ENCODE assay signal across 11 cellular contexts in the genomic region with DNA sequence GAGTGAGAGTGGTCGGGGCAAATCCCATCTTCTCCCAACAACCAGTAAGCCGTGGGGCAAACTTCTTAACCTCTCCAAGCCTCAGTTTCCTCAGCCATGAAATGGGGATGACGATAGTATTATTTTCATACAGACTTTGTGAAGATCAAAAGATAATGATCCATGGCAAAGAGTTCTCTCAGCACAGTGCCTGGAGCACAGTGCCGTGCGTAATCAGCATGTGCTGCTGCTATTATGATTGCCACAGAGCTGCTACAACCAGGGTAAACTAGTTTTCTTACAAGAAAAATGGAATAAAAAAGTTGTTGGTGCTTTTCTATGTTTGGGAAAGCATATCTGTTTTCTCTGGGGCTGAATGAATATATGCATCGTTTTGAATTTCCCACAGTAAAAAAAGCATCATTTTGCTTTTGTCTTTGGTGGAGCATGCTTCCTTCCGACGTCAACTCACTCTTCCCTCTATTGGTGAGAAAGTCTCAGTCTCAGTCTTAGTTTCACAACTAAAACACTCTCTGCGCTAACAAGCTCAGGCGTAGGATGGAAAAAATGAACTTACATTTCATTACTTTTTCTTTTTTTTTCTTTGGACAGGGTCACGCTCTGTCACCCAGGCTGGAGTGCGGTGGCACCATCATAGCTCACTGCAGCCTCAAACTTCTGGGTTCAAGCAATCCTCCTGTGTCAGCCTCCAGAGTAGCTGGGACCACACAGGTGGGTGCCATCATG. TPM values are rescaled to one million over a fixed set of nuclear protein-coding genes. Genes with fewer than 3 reads are reported as not detected.
DNase-seq lines count a peak whose midpoint lies in the region; ATAC-seq and TF ChIP-seq lines count a peak whose summit lies in the region.
"Had no signal": no experiment of that assay in that cellular context is flagged by ENCODE, and none has a peak within 500 bp of the region (broad histone marks: within the 10 kb centered on the region; RNA-seq: fewer than 3 reads in every experiment).

No MANE protein-coding gene starts in this region.

- intact Hi-C loops in CD4-positive, alpha-beta T cell (cut with DNase I, micrococcal nuclease), result loop anchor here in 1 of 2 experiments (5.0 kb wide), 1 partner anchor 353 kb away; a partner anchor contains a TSS

- H3K4me1 Mint-ChIP-seq in CD4-positive, alpha-beta T cell (ENCODE audit: low read depth), result peaks cover 60% of the 10 kb centered on the region

- no peaks in the 10 kb centered on the region for H3K27me3 Mint-ChIP-seq in CD4-positive, alpha-beta T cell

- H3K36me3 Mint-ChIP-seq in CD4-positive, alpha-beta T cell (ENCODE audit: low read depth), result no peaks in the 10 kb centered on the region

- H3K27ac Mint-ChIP-seq in CD4-positive, alpha-beta T cell, result peak overlapping the region; percentile 51

- peak; percentile 19 for TF ChIP-seq CTCF in CD4-positive, alpha-beta T cell (IDR thresholded peaks at IDR 0.05)

- CTCF ChIA-PET in CD4-positive, alpha-beta T cell (lab: Charles Lee), result interaction anchor here (0.7 to 2.9 kb wide), 8 partner anchors 10 to 354 kb away, joined by 3 to 17 read pairs (median 3); a partner anchor contains a TSS

- no peaks in the 10 kb centered on the region for H3K9me3 ChIP-seq in CD4-positive, alpha-beta T cell (ENCODE audit: control insufficient read depth, low read length)

- POLR2A ChIA-PET in CD4-positive, alpha-beta T cell (lab: Charles Lee), result interaction anchor here (0.6 to 4.0 kb wide), 7 partner anchors 12 to 66 kb away, joined by 3 to 44 read pairs (median 5); a partner anchor contains a TSS

- no peak overlapping the region for H3K27ac ChIP-seq in CD4-positive, alpha-beta T cell (ENCODE audit: low read depth, low read length)

- no peaks in the 10 kb centered on the region for H3K9me3 Mint-ChIP-seq in CD4-positive, alpha-beta T cell

- H3K4me3 Mint-ChIP-seq in CD4-positive, alpha-beta T cell, result peak overlapping the region; percentile 67

- no peak for DNase-seq in CD4-positive, alpha-beta T cell
- peak; percentile 56 to 63 for DNase-seq in activated T-cell treated with anti-CD3 and anti-CD28 coated beads, Interleukin-2, amount 50 U/mL, for 48 hours
- DNase-seq in NCI-H1092 (lab: John Stamatoyannopoulos, UW) (no peak), T-helper 9 cell (no peak), GM19240 (ENCODE audit: insufficient read length, low spot score) (no peak)
- DNase-seq: effector CD8-positive, alpha-beta T cell; NCI-H2227 treated with DMSO at 0.1 percent for 48 hours; substantia nigra had no signal

- peak; percentile 32 for ATAC-seq in CD4-positive, alpha-beta T cell (ENCODE audit: poor library complexity)
- peak; percentile 47 for ATAC-seq in GM18907 (IDR thresholded peaks at IDR 0.05; ENCODE audit: unreplicated experiment)
- ATAC-seq in HG03045 (IDR thresholded peaks at IDR 0.05; ENCODE audit: unreplicated experiment), result peak; percentile 52
- ATAC-seq in HG03025 (IDR thresholded peaks at IDR 0.05; ENCODE audit: low FRiP score, unreplicated experiment), result no peak

- H3K27me3 ChIP-seq in CD4-positive, alpha-beta T cell (ENCODE audit: control insufficient read depth, insufficient read depth, low read length), result no peaks in the 10 kb centered on the region

RNA-seq across cellular contexts. Expression of a gene that starts 37.2 kb away (rescaled TPM):
- total RNA-seq in CD4-positive, alpha-beta T cell, result 10 to 100 TPM; 21.7 to 22.5 TPM

Comparison
In these comparisons a context has a peak if more than half of its experiments do, and no peak if none do; other contexts are left out.
1. DNase-seq: peak in activated T-cell treated with anti-CD3 and anti-CD28 coated beads, Interleukin-2, amount 50 U/mL, for 48 hours (2 of 2); none in CD4-positive, alpha-beta T cell (0 of 10), NCI-H1092 (single experiment), T-helper 9 cell (single experiment) and GM19240 (single experiment).